Comparison of ENCODE assay signal across 2 cellular contexts in the genomic region with DNA sequence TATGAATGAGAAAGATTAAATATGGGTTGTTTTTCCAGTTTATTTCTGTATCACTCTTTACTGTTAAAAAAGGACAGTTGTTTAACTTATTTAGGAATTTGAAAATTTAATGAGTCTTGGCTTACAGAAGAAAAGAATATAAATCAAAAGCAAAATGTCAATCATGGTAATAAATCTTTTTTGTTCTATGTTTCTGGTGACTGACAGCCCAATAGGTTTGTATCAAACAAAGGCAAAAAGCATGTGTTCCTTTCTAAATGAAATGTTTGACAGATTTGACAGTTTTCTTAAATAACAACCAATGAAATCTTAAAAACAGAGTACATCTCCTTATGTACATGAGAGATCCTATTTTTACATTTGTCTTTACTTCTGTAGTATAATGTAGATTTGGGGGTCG.
A peak's percentile ranks its signal among the peaks of the same experiment; 100 is the strongest.
TF ChIP-seq lines count a peak whose summit lies in the region.

No MANE protein-coding gene starts in this region.

TF ChIP-seq in HEK293T, 16 proteins besides CTCF, POLR2A, EP300 and RAD21 (continued from another document):
- TF ChIP-seq TARDBP (IDR thresholded peaks at IDR 0.05), result no peak
- TF ChIP-seq, protein P1, sequence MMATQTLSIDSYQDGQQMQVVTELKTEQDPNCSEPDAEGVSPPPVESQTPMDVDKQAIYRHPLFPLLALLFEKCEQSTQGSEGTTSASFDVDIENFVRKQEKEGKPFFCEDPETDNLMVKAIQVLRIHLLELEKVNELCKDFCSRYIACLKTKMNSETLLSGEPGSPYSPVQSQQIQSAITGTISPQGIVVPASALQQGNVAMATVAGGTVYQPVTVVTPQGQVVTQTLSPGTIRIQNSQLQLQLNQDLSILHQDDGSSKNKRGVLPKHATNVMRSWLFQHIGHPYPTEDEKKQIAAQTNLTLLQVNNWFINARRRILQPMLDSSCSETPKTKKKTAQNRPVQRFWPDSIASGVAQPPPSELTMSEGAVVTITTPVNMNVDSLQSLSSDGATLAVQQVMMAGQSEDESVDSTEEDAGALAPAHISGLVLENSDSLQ (IDR thresholded peaks at IDR 0.05), result peak; percentile 96

TF ChIP-seq in K562, 482 proteins besides CTCF, POLR2A, EP300 and RAD21:
- TF ChIP-seq, protein P1 (IDR thresholded peaks at IDR 0.05), result peak; percentile 25; the same call in 1 of the 2 replicates
- TF ChIP-seq POLR3A (IDR thresholded peaks at IDR 0.05; ENCODE audit: borderline replicate concordance, extremely low read depth, insufficient read depth, insufficient read length) (no peak), MTF1 (CRISPR knock-in tag; IDR thresholded peaks at IDR 0.05; ENCODE audit: borderline replicate concordance) (no peak), ZNF347 (CRISPR knock-in tag; IDR thresholded peaks at IDR 0.05; ENCODE audit: low read depth) (no peak), ETV5 (CRISPR knock-in tag; IDR thresholded peaks at IDR 0.05; ENCODE audit: low read depth) (no peak), NCOA4 (IDR thresholded peaks at IDR 0.05; ENCODE audit: partially characterized antibody) (no peak), SIRT6 (IDR thresholded peaks at IDR 0.05; ENCODE audit: low read depth, low read length) (no peak), PHF8 (IDR thresholded peaks at IDR 0.05; ENCODE audit: borderline replicate concordance, low read length) (no peak), CBFA2T2 (conservative IDR thresholded peaks at IDR 0.05) (no peak), CREB1 (IDR thresholded peaks at IDR 0.05) (no peak), CREB1 (CRISPR knock-in tag; IDR thresholded peaks at IDR 0.05) (no peak)
- TF ChIP-seq, protein P2, sequence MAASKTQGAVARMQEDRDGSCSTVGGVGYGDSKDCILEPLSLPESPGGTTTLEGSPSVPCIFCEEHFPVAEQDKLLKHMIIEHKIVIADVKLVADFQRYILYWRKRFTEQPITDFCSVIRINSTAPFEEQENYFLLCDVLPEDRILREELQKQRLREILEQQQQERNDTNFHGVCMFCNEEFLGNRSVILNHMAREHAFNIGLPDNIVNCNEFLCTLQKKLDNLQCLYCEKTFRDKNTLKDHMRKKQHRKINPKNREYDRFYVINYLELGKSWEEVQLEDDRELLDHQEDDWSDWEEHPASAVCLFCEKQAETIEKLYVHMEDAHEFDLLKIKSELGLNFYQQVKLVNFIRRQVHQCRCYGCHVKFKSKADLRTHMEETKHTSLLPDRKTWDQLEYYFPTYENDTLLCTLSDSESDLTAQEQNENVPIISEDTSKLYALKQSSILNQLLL (CRISPR knock-in tag; IDR thresholded peaks at IDR 0.05; ENCODE audit: borderline replicate concordance), result no peak
- TF ChIP-seq, protein P3, sequence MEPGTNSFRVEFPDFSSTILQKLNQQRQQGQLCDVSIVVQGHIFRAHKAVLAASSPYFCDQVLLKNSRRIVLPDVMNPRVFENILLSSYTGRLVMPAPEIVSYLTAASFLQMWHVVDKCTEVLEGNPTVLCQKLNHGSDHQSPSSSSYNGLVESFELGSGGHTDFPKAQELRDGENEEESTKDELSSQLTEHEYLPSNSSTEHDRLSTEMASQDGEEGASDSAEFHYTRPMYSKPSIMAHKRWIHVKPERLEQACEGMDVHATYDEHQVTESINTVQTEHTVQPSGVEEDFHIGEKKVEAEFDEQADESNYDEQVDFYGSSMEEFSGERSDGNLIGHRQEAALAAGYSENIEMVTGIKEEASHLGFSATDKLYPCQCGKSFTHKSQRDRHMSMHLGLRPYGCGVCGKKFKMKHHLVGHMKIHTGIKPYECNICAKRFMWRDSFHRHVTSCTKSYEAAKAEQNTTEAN (CRISPR knock-in tag; IDR thresholded peaks at IDR 0.05), result no peak
- TF ChIP-seq, protein P4, sequence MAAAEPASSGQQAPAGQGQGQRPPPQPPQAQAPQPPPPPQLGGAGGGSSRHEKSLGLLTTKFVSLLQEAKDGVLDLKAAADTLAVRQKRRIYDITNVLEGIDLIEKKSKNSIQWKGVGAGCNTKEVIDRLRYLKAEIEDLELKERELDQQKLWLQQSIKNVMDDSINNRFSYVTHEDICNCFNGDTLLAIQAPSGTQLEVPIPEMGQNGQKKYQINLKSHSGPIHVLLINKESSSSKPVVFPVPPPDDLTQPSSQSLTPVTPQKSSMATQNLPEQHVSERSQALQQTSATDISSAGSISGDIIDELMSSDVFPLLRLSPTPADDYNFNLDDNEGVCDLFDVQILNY (CRISPR knock-in tag; IDR thresholded peaks at IDR 0.05), result no peak
- TF ChIP-seq, protein P5, sequence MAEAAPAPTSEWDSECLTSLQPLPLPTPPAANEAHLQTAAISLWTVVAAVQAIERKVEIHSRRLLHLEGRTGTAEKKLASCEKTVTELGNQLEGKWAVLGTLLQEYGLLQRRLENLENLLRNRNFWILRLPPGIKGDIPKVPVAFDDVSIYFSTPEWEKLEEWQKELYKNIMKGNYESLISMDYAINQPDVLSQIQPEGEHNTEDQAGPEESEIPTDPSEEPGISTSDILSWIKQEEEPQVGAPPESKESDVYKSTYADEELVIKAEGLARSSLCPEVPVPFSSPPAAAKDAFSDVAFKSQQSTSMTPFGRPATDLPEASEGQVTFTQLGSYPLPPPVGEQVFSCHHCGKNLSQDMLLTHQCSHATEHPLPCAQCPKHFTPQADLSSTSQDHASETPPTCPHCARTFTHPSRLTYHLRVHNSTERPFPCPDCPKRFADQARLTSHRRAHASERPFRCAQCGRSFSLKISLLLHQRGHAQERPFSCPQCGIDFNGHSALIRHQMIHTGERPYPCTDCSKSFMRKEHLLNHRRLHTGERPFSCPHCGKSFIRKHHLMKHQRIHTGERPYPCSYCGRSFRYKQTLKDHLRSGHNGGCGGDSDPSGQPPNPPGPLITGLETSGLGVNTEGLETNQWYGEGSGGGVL (CRISPR knock-in tag; IDR thresholded peaks at IDR 0.05), result no peak
- TF ChIP-seq, protein P6, sequence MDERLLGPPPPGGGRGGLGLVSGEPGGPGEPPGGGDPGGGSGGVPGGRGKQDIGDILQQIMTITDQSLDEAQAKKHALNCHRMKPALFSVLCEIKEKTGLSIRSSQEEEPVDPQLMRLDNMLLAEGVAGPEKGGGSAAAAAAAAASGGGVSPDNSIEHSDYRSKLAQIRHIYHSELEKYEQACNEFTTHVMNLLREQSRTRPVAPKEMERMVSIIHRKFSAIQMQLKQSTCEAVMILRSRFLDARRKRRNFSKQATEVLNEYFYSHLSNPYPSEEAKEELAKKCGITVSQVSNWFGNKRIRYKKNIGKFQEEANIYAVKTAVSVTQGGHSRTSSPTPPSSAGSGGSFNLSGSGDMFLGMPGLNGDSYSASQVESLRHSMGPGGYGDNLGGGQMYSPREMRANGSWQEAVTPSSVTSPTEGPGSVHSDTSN (CRISPR knock-in tag; IDR thresholded peaks at IDR 0.05; ENCODE audit: low read depth), result no peak
- TF ChIP-seq, protein P6 (tag; conservative IDR thresholded peaks at IDR 0.05; ENCODE audit: low read depth), result 0 out of 2 replicates have a peak, but pooled peaks have one; percentile 10
- TF ChIP-seq, protein P7, sequence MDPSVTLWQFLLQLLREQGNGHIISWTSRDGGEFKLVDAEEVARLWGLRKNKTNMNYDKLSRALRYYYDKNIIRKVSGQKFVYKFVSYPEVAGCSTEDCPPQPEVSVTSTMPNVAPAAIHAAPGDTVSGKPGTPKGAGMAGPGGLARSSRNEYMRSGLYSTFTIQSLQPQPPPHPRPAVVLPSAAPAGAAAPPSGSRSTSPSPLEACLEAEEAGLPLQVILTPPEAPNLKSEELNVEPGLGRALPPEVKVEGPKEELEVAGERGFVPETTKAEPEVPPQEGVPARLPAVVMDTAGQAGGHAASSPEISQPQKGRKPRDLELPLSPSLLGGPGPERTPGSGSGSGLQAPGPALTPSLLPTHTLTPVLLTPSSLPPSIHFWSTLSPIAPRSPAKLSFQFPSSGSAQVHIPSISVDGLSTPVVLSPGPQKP (CRISPR knock-in tag; IDR thresholded peaks at IDR 0.05), result no peak
TF ChIP-seq in K562: peak in this region for 2.
